11 cellular contexts compared by ENCODE assay signal in the genomic region with DNA sequence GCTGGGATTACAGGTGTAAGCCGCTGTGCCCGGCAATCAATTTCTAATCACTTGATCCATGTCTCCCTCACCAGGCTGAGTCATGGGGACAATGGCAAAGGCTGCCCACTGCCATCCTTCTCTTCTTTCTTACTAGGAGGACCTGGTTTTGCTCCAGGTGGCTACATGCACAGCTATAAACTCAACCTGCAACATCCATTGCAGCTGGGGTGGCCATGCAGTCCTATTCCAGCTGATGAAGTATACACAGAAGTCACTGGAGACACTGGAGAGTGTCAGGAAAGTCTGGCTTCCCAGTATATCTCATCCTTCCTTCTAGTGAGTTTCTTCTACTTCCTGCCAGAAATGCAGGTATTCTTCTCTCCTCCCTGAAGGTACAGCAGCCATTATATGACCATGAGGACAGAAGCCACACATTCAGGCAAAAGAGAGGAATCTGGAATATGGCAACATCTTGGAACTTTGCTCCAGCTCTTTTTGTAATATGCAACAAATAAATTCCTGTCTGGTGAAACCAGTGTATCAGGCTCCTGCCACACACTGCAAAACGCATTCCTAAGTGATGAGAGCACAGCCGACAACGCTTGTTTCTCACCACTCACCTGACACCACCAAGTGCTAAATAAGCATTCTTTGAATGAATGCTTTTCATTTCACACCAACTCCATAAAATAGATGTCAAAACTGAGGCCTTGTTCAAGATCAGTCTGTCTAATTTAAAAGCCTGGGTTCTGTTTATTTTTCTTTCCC. TPM values are rescaled to one million over a fixed set of nuclear protein-coding genes. Genes with fewer than 3 reads are reported as not detected.
DNase-seq lines count a peak whose midpoint lies in the region; ATAC-seq, FAIRE-seq and TF ChIP-seq lines count a peak whose summit lies in the region.
"Had no signal": no experiment of that assay in that cellular context is flagged by ENCODE, and none has a peak within 500 bp of the region (broad histone marks: within the 10 kb centered on the region; RNA-seq: fewer than 3 reads in every experiment).

No MANE protein-coding gene starts in this region.

- no peaks in the 10 kb centered on the region for H3K27me3 ChIP-seq in bronchial epithelial cell (ENCODE audit: control insufficient read depth, insufficient read depth, low read length)

- H3K4me1 Mint-ChIP-seq in stimulated activated naive B cell treated with anti-CD40 and anti-IgM and Interleukin-4, amounts not matched to agents 10 μg/mL and 1 μg/mL and 100 μg/mL, for 72 hours: peaks cover 0 to 8% of the 10 kb centered on the region in 2 donors
- H3K4me1 Mint-ChIP-seq in activated CD4-positive, alpha-beta T cell treated with anti-CD3 and anti-CD28 coated beads for 36 hours: no peaks in the 10 kb centered on the region
- H3K4me1 Mint-ChIP-seq: B cell had no signal

- ATAC-seq in Right ventricle myocardium superior (ENCODE audit: poor library complexity): peak; percentile 55
- no peak for ATAC-seq in Right ventricle myocardium inferior
- ATAC-seq in stimulated activated naive B cell treated with anti-CD40 and anti-IgM and Interleukin-4, amounts not matched to agents 10 μg/mL and 1 μg/mL and 100 μg/mL, for 72 hours (replicated peaks): no peak
- no peak for ATAC-seq in activated CD4-positive, alpha-beta T cell treated with anti-CD3 and anti-CD28 coated beads for 36 hours
- no peak for ATAC-seq in HG02642 (IDR thresholded peaks at IDR 0.05; ENCODE audit: poor library complexity, unreplicated experiment)

- H3K4me3 Mint-ChIP-seq in stimulated activated naive B cell treated with anti-CD40 and anti-IgM and Interleukin-4, amounts not matched to agents 10 μg/mL and 1 μg/mL and 100 μg/mL, for 72 hours: no peak overlapping the region
- H3K4me3 Mint-ChIP-seq in activated CD4-positive, alpha-beta T cell treated with anti-CD3 and anti-CD28 coated beads for 36 hours: no peak overlapping the region
- H3K4me3 Mint-ChIP-seq: B cell had no signal

- no peaks in the 10 kb centered on the region for H3K36me3 ChIP-seq in bronchial epithelial cell (ENCODE audit: control insufficient read depth, insufficient read depth, low read length)

- POLR2A ChIA-PET in activated CD4-positive, alpha-beta T cell treated with anti-CD3 and anti-CD28 coated beads for 36 hours (lab: Charles Lee): no interaction called here

- no peaks in the 10 kb centered on the region for H3K9me3 Mint-ChIP-seq in stimulated activated naive B cell treated with anti-CD40 and anti-IgM and Interleukin-4, amounts not matched to agents 10 μg/mL and 1 μg/mL and 100 μg/mL, for 72 hours
- H3K9me3 Mint-ChIP-seq in activated CD4-positive, alpha-beta T cell treated with anti-CD3 and anti-CD28 coated beads for 36 hours (ENCODE audit: low read depth): no peaks in the 10 kb centered on the region

- H3K27me3 Mint-ChIP-seq in stimulated activated naive B cell treated with anti-CD40 and anti-IgM and Interleukin-4, amounts not matched to agents 10 μg/mL and 1 μg/mL and 100 μg/mL, for 72 hours: peaks cover 18 to 19% of the 10 kb centered on the region in 2 donors
- H3K27me3 Mint-ChIP-seq in activated CD4-positive, alpha-beta T cell treated with anti-CD3 and anti-CD28 coated beads for 36 hours: peaks cover 17% of the 10 kb centered on the region

- no peaks in the 10 kb centered on the region for H3K36me3 Mint-ChIP-seq in stimulated activated naive B cell treated with anti-CD40 and anti-IgM and Interleukin-4, amounts not matched to agents 10 μg/mL and 1 μg/mL and 100 μg/mL, for 72 hours
- no peaks in the 10 kb centered on the region for H3K36me3 Mint-ChIP-seq in activated CD4-positive, alpha-beta T cell treated with anti-CD3 and anti-CD28 coated beads for 36 hours (ENCODE audit: low read depth)

- H3K4me3 ChIP-seq in bronchial epithelial cell (ENCODE audit: low read depth, low read length): no peak overlapping the region

- CTCF ChIA-PET in activated CD4-positive, alpha-beta T cell treated with anti-CD3 and anti-CD28 coated beads for 36 hours (lab: Charles Lee): no interaction called here

- peak; percentile 43 for FAIRE-seq in bronchial epithelial cell (lab: Jason Lieb, UNC)
- FAIRE-seq: frontal cortex had no signal

- H3K27ac Mint-ChIP-seq in stimulated activated naive B cell treated with anti-CD40 and anti-IgM and Interleukin-4, amounts not matched to agents 10 μg/mL and 1 μg/mL and 100 μg/mL, for 72 hours: no peak overlapping the region
- H3K27ac Mint-ChIP-seq in activated CD4-positive, alpha-beta T cell treated with anti-CD3 and anti-CD28 coated beads for 36 hours: no peak overlapping the region
- H3K27ac Mint-ChIP-seq: B cell had no signal

- TF ChIP-seq CTCF in bronchial epithelial cell (IDR thresholded peaks at IDR 0.05; ENCODE audit: insufficient read depth, low read length, severe bottlenecking): no peak

- intact Hi-C loops in Right ventricle myocardium superior (cut with DNase I): no loop called here
- intact Hi-C loops in Right ventricle myocardium inferior (cut with DNase I): no loop called here
- intact Hi-C loops in activated CD4-positive, alpha-beta T cell treated with anti-CD3 and anti-CD28 coated beads for 36 hours (cut with DNase I, micrococcal nuclease): no loop called here

- DNase-seq in Right ventricle myocardium superior: no peak
- DNase-seq in Right ventricle myocardium inferior (ENCODE audit: missing footprints): no peak
- peak; percentile 93 for DNase-seq in bronchial epithelial cell (ENCODE audit: low read depth)
- DNase-seq in kidney glomerular epithelial cell (lab: John Stamatoyannopoulos, UW): peak; percentile 96
- DNase-seq in stimulated activated naive B cell treated with anti-CD40 and anti-IgM and Interleukin-4, amounts not matched to agents 10 μg/mL and 1 μg/mL and 100 μg/mL, for 72 hours: no peak
- DNase-seq in activated CD4-positive, alpha-beta T cell treated with anti-CD3 and anti-CD28 coated beads for 36 hours: no peak
- DNase-seq in NCI-H1930 (lab: John Stamatoyannopoulos, UW): no peak
- DNase-seq: activated CD4-positive, alpha-beta T cell treated with anti-CD3 and anti-CD28 coated beads for 1 hour had no signal

RNA-seq across cellular contexts. Expression of gene SCTR, which starts 32.3 kb away (rescaled TPM):
- total RNA-seq in Right ventricle myocardium superior (0.43 TPM), Right ventricle myocardium inferior (0.41 TPM), bronchial epithelial cell (not detected in 2 replicates)
- total RNA-seq in activated CD4-positive, alpha-beta T cell treated with anti-CD3 and anti-CD28 coated beads for 36 hours: not detected
- total RNA-seq: B cell had no signal

RNA-seq across cellular contexts. Expression of gene CFAP221, which starts 52.3 kb away (rescaled TPM):
- total RNA-seq in Right ventricle myocardium superior (0.67 TPM), Right ventricle myocardium inferior (0.51 TPM), bronchial epithelial cell (0.26 TPM in 1 of 2 replicates, not detected in the other)
- total RNA-seq in activated CD4-positive, alpha-beta T cell treated with anti-CD3 and anti-CD28 coated beads for 36 hours: not detected
- total RNA-seq: B cell had no signal

Comparison
In these comparisons a context has a peak if more than half of its experiments do, and no peak if none do; other contexts are left out.
1. DNase-seq: peak in bronchial epithelial cell (single experiment) and kidney glomerular epithelial cell (single experiment); none in Right ventricle myocardium superior (single experiment), Right ventricle myocardium inferior (single experiment), stimulated activated naive B cell treated with anti-CD40 and anti-IgM and Interleukin-4, amounts not matched to agents 10 μg/mL and 1 μg/mL and 100 μg/mL, for 72 hours (single experiment), activated CD4-positive, alpha-beta T cell treated with anti-CD3 and anti-CD28 coated beads for 36 hours (single experiment) and NCI-H1930 (0 of 2).